ENCODE assay signal across 1 cellular context in the genomic region with DNA sequence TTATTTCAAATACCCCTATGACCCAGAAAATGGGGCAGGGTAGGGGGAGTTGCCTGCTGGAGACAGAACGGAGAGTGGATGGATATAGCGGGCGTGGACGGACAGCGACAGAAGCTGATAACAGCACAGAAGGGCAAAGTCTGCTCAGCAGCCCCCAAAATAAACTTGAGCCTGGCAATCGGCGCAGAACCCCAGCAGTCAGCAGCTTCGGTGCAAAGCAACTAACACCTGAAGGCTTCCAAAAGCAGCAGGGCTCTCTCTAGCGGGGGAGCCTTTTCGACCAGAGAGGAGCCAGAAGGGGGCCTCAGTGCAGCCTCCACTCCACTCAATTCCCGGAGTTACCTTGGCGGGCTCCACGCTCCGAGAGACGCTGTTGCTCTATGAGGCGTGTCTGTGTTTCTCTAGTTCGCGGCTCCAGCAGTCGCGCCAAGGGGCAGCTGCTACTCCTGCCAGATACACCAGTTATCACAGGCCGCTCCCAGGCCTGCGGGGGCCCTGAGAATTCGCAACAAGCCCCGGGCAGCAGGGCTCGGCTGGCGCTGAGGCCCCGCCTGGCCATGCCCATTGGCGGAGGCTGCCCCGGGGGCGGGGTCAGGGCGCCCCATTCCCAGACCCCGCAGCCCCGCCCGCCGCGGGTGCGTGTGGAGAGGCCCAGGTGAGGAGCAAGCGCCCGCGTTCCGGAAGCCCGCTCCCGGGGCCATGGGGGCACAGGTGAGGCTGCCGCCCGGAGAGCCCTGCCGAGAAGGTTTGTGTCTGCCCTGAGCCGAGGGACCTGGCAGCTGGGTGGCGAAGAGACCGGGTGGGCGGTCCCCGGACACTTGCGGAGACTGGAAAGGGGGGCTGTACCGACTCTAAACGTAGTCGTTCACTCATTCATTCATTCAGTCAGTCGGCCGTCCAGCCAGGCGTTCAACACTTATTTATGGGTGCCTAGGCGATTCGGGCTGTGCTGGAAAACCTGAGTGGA.
TF ChIP-seq lines count a peak whose summit lies in the region.

A gene (minus strand): TSS at position 541 of the 967 bp plus-strand sequence. CDS start 63,992 bp downstream, outside the sequence.
A gene (plus strand): TSS at position 632 of the 967 bp plus-strand sequence. CDS start 68 bp downstream, at position 700.

TF ChIP-seq in HEK293, 187 proteins besides CTCF, POLR2A, EP300 and RAD21 (continued from another document):
- TF ChIP-seq, protein P1, sequence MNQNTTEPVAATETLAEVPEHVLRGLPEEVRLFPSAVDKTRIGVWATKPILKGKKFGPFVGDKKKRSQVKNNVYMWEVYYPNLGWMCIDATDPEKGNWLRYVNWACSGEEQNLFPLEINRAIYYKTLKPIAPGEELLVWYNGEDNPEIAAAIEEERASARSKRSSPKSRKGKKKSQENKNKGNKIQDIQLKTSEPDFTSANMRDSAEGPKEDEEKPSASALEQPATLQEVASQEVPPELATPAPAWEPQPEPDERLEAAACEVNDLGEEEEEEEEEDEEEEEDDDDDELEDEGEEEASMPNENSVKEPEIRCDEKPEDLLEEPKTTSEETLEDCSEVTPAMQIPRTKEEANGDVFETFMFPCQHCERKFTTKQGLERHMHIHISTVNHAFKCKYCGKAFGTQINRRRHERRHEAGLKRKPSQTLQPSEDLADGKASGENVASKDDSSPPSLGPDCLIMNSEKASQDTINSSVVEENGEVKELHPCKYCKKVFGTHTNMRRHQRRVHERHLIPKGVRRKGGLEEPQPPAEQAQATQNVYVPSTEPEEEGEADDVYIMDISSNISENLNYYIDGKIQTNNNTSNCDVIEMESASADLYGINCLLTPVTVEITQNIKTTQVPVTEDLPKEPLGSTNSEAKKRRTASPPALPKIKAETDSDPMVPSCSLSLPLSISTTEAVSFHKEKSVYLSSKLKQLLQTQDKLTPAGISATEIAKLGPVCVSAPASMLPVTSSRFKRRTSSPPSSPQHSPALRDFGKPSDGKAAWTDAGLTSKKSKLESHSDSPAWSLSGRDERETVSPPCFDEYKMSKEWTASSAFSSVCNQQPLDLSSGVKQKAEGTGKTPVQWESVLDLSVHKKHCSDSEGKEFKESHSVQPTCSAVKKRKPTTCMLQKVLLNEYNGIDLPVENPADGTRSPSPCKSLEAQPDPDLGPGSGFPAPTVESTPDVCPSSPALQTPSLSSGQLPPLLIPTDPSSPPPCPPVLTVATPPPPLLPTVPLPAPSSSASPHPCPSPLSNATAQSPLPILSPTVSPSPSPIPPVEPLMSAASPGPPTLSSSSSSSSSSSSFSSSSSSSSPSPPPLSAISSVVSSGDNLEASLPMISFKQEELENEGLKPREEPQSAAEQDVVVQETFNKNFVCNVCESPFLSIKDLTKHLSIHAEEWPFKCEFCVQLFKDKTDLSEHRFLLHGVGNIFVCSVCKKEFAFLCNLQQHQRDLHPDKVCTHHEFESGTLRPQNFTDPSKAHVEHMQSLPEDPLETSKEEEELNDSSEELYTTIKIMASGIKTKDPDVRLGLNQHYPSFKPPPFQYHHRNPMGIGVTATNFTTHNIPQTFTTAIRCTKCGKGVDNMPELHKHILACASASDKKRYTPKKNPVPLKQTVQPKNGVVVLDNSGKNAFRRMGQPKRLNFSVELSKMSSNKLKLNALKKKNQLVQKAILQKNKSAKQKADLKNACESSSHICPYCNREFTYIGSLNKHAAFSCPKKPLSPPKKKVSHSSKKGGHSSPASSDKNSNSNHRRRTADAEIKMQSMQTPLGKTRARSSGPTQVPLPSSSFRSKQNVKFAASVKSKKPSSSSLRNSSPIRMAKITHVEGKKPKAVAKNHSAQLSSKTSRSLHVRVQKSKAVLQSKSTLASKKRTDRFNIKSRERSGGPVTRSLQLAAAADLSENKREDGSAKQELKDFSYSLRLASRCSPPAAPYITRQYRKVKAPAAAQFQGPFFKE (tag by site-specific recombination; IDR thresholded peaks at IDR 0.05; ENCODE audit: borderline replicate concordance): no peak
- TF ChIP-seq KLF16 (tag by site-specific recombination; IDR thresholded peaks at IDR 0.05): no peak
- no peak for TF ChIP-seq MEIS1 (CRISPR knock-in tag; IDR thresholded peaks at IDR 0.05; ENCODE audit: borderline replicate concordance)
- no peak for TF ChIP-seq ZNF211 (tag by site-specific recombination; IDR thresholded peaks at IDR 0.05; ENCODE audit: low read depth)
- TF ChIP-seq ZNF394 (tag by site-specific recombination; IDR thresholded peaks at IDR 0.05; ENCODE audit: borderline replicate concordance): peak; percentile 76
- TF ChIP-seq, protein P2, sequence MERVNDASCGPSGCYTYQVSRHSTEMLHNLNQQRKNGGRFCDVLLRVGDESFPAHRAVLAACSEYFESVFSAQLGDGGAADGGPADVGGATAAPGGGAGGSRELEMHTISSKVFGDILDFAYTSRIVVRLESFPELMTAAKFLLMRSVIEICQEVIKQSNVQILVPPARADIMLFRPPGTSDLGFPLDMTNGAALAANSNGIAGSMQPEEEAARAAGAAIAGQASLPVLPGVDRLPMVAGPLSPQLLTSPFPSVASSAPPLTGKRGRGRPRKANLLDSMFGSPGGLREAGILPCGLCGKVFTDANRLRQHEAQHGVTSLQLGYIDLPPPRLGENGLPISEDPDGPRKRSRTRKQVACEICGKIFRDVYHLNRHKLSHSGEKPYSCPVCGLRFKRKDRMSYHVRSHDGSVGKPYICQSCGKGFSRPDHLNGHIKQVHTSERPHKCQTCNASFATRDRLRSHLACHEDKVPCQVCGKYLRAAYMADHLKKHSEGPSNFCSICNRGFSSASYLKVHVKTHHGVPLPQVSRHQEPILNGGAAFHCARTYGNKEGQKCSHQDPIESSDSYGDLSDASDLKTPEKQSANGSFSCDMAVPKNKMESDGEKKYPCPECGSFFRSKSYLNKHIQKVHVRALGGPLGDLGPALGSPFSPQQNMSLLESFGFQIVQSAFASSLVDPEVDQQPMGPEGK (tag by site-specific recombination; IDR thresholded peaks at IDR 0.05): peak; percentile 86
- TF ChIP-seq ZNF473 (tag by site-specific recombination; IDR thresholded peaks at IDR 0.05): no peak
- TF ChIP-seq RBAK (tag by site-specific recombination; IDR thresholded peaks at IDR 0.05): no peak
- TF ChIP-seq, protein P3, sequence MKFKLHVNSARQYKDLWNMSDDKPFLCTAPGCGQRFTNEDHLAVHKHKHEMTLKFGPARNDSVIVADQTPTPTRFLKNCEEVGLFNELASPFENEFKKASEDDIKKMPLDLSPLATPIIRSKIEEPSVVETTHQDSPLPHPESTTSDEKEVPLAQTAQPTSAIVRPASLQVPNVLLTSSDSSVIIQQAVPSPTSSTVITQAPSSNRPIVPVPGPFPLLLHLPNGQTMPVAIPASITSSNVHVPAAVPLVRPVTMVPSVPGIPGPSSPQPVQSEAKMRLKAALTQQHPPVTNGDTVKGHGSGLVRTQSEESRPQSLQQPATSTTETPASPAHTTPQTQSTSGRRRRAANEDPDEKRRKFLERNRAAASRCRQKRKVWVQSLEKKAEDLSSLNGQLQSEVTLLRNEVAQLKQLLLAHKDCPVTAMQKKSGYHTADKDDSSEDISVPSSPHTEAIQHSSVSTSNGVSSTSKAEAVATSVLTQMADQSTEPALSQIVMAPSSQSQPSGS (tag by site-specific recombination; IDR thresholded peaks at IDR 0.05; ENCODE audit: low read depth): no peak
- TF ChIP-seq ZXDB (tag by site-specific recombination; IDR thresholded peaks at IDR 0.05): peak; percentile 53; the same call in 1 of the 2 replicates
- peak; percentile 38 for TF ChIP-seq SP2 (tag by site-specific recombination; IDR thresholded peaks at IDR 0.05)
- TF ChIP-seq ZBTB48 (tag by site-specific recombination; IDR thresholded peaks at IDR 0.05): peak; percentile 11; the same call in 1 of the 2 replicates
- peak; percentile 30; the same call in 1 of the 2 replicates for TF ChIP-seq ZIC2 (tag by site-specific recombination; IDR thresholded peaks at IDR 0.05)
- TF ChIP-seq ZNF335 (tag by site-specific recombination; conservative IDR thresholded peaks at IDR 0.05): peak; percentile 72; the same call in 1 of the 2 replicates
- no peak for TF ChIP-seq ZNF658 (tag by site-specific recombination; IDR thresholded peaks at IDR 0.05)
- no peak for TF ChIP-seq ZNF292 (tag by site-specific recombination; IDR thresholded peaks at IDR 0.05; ENCODE audit: borderline replicate concordance, low read depth)
- TF ChIP-seq ZNF629 (tag by site-specific recombination; IDR thresholded peaks at IDR 0.05): no peak
- TF ChIP-seq KLF8 (tag by site-specific recombination; IDR thresholded peaks at IDR 0.05): no peak; the same call in 1 of the 2 replicates
- 0 out of 2 replicates have a peak, but pooled peaks have one; percentile 28 for TF ChIP-seq ZNF76 (tag by site-specific recombination; IDR thresholded peaks at IDR 0.05; ENCODE audit: borderline replicate concordance, low read depth)
- TF ChIP-seq ZNF114 (tag by site-specific recombination; IDR thresholded peaks at IDR 0.05): no peak
- TF ChIP-seq ZBTB20 (tag by site-specific recombination; IDR thresholded peaks at IDR 0.05): peak; percentile 84
- TF ChIP-seq, protein P4, sequence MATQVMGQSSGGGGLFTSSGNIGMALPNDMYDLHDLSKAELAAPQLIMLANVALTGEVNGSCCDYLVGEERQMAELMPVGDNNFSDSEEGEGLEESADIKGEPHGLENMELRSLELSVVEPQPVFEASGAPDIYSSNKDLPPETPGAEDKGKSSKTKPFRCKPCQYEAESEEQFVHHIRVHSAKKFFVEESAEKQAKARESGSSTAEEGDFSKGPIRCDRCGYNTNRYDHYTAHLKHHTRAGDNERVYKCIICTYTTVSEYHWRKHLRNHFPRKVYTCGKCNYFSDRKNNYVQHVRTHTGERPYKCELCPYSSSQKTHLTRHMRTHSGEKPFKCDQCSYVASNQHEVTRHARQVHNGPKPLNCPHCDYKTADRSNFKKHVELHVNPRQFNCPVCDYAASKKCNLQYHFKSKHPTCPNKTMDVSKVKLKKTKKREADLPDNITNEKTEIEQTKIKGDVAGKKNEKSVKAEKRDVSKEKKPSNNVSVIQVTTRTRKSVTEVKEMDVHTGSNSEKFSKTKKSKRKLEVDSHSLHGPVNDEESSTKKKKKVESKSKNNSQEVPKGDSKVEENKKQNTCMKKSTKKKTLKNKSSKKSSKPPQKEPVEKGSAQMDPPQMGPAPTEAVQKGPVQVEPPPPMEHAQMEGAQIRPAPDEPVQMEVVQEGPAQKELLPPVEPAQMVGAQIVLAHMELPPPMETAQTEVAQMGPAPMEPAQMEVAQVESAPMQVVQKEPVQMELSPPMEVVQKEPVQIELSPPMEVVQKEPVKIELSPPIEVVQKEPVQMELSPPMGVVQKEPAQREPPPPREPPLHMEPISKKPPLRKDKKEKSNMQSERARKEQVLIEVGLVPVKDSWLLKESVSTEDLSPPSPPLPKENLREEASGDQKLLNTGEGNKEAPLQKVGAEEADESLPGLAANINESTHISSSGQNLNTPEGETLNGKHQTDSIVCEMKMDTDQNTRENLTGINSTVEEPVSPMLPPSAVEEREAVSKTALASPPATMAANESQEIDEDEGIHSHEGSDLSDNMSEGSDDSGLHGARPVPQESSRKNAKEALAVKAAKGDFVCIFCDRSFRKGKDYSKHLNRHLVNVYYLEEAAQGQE (tag by site-specific recombination; IDR thresholded peaks at IDR 0.05): peak; percentile 34; the same call in 1 of the 2 replicates
- TF ChIP-seq, protein P5, sequence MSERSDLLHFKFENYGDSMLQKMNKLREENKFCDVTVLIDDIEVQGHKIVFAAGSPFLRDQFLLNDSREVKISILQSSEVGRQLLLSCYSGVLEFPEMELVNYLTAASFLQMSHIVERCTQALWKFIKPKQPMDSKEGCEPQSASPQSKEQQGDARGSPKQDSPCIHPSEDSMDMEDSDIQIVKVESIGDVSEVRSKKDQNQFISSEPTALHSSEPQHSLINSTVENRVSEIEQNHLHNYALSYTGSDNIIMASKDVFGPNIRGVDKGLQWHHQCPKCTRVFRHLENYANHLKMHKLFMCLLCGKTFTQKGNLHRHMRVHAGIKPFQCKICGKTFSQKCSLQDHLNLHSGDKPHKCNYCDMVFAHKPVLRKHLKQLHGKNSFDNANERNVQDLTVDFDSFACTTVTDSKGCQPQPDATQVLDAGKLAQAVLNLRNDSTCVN (tag by site-specific recombination; optimal IDR thresholded peaks at IDR 0.05): peak; percentile 75
